Comparison of ENCODE assay signal across 3 cellular contexts in genomic region chr17:32504166-32504990, GRCh38.
TF ChIP-seq lines count a peak whose summit lies in the region.

No MANE protein-coding gene starts in this region.

TF ChIP-seq in liver, 16 proteins besides CTCF, POLR2A, EP300 and RAD21 (continued from another document):
- TF ChIP-seq, protein P1, sequence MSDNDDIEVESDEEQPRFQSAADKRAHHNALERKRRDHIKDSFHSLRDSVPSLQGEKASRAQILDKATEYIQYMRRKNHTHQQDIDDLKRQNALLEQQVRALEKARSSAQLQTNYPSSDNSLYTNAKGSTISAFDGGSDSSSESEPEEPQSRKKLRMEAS (IDR thresholded peaks at IDR 0.05), result no peak
- TF ChIP-seq, protein P2, sequence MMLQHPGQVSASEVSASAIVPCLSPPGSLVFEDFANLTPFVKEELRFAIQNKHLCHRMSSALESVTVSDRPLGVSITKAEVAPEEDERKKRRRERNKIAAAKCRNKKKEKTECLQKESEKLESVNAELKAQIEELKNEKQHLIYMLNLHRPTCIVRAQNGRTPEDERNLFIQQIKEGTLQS (IDR thresholded peaks at IDR 0.05), result no peak
- no peak for TF ChIP-seq TAF1 (conservative IDR thresholded peaks at IDR 0.05)
- no peak for TF ChIP-seq NR2F2 (IDR thresholded peaks at IDR 0.05)
- no peak for TF ChIP-seq HNF4A (conservative IDR thresholded peaks at IDR 0.05)
- TF ChIP-seq RXRA (IDR thresholded peaks at IDR 0.05), result no peak
- no peak for TF ChIP-seq REST (IDR thresholded peaks at IDR 0.05)
- TF ChIP-seq FOXA2 (IDR thresholded peaks at IDR 0.05), result no peak
- TF ChIP-seq ZBTB33 (IDR thresholded peaks at IDR 0.05), result no peak
- no peak for TF ChIP-seq GABPA (IDR thresholded peaks at IDR 0.05 in 1 of 2, conservative IDR thresholded peaks at IDR 0.05 in 1 of 2)
- no peak for TF ChIP-seq YY1 (IDR thresholded peaks at IDR 0.05)
- no peak for TF ChIP-seq SP1 (IDR thresholded peaks at IDR 0.05)
- TF ChIP-seq JUND (IDR thresholded peaks at IDR 0.05), result no peak
TF ChIP-seq in liver: peak in this region for 0.

TF ChIP-seq in HepG2, 621 proteins besides CTCF, POLR2A, EP300 and RAD21:
- TF ChIP-seq TIGD3 (CRISPR knock-in tag; IDR thresholded peaks at IDR 0.05; ENCODE audit: borderline replicate concordance) (no peak), HNRNPUL1 (IDR thresholded peaks at IDR 0.05; ENCODE audit: low read depth, low read length) (no peak), HOXA7 (CRISPR knock-in tag; IDR thresholded peaks at IDR 0.05) (no peak), ZBTB37 (CRISPR knock-in tag; IDR thresholded peaks at IDR 0.05) (no peak), KAT8 (CRISPR knock-in tag; IDR thresholded peaks at IDR 0.05) (no peak), SCMH1 (CRISPR knock-in tag; IDR thresholded peaks at IDR 0.05; ENCODE audit: borderline replicate concordance) (no peak), MLXIP (CRISPR knock-in tag; IDR thresholded peaks at IDR 0.05; ENCODE audit: borderline replicate concordance) (no peak), ZNF747 (CRISPR knock-in tag; IDR thresholded peaks at IDR 0.05; ENCODE audit: borderline replicate concordance) (no peak), ETV5 (CRISPR knock-in tag; IDR thresholded peaks at IDR 0.05; ENCODE audit: borderline replicate concordance) (no peak), FLYWCH1 (CRISPR knock-in tag; IDR thresholded peaks at IDR 0.05) (no peak), ZNF660 (CRISPR knock-in tag; IDR thresholded peaks at IDR 0.05; ENCODE audit: borderline replicate concordance, low read depth) (no peak), CENPX (CRISPR knock-in tag; IDR thresholded peaks at IDR 0.05) (no peak), ZNF737 (CRISPR knock-in tag; IDR thresholded peaks at IDR 0.05; ENCODE audit: borderline replicate concordance) (no peak), ZNF333 (CRISPR knock-in tag; IDR thresholded peaks at IDR 0.05; ENCODE audit: borderline replicate concordance) (no peak), ZNF546 (CRISPR knock-in tag; conservative IDR thresholded peaks at IDR 0.05) (no peak), ZNF619 (CRISPR knock-in tag; IDR thresholded peaks at IDR 0.05) (no peak), ZNF850 (CRISPR knock-in tag; conservative IDR thresholded peaks at IDR 0.05) (no peak), ZNF44 (CRISPR knock-in tag; IDR thresholded peaks at IDR 0.05) (no peak)

TF ChIP-seq in SK-N-SH, 30 proteins besides CTCF, POLR2A, EP300 and RAD21 (continued from another document):
- TF ChIP-seq, protein P3, sequence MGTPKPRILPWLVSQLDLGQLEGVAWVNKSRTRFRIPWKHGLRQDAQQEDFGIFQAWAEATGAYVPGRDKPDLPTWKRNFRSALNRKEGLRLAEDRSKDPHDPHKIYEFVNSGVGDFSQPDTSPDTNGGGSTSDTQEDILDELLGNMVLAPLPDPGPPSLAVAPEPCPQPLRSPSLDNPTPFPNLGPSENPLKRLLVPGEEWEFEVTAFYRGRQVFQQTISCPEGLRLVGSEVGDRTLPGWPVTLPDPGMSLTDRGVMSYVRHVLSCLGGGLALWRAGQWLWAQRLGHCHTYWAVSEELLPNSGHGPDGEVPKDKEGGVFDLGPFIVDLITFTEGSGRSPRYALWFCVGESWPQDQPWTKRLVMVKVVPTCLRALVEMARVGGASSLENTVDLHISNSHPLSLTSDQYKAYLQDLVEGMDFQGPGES (IDR thresholded peaks at IDR 0.05; ENCODE audit: low read depth, low read length), result no peak
- TF ChIP-seq MXI1 (IDR thresholded peaks at IDR 0.05; ENCODE audit: low read depth, low read length) (no peak), JUND (IDR thresholded peaks at IDR 0.05) (no peak), SMC3 (IDR thresholded peaks at IDR 0.05; ENCODE audit: low read depth, low read length) (no peak), PBX3 (IDR thresholded peaks at IDR 0.05) (no peak), TCF12 (IDR thresholded peaks at IDR 0.05) (no peak), USF2 (IDR thresholded peaks at IDR 0.05; ENCODE audit: borderline replicate concordance, low read depth, low read length) (no peak), GATA2 (CRISPR knock-in tag; IDR thresholded peaks at IDR 0.05) (no peak), EZH2phosphoT487 (IDR thresholded peaks at IDR 0.05; ENCODE audit: borderline replicate concordance, low read depth) (no peak), NRF1 (IDR thresholded peaks at IDR 0.05; ENCODE audit: low read depth, low read length) (no peak), FOXM1 (IDR thresholded peaks at IDR 0.05; ENCODE audit: low read depth) (no peak)
